Comparison of ENCODE assay signal across 1 cellular context in genomic region chr20:56422131-56422823, GRCh38.
TF ChIP-seq lines count a peak whose summit lies in the region.

No MANE protein-coding gene starts in this region.

TF ChIP-seq in IMR-90, 13 proteins besides CTCF, POLR2A, EP300 and RAD21:
- TF ChIP-seq SMC3 (IDR thresholded peaks at IDR 0.05; ENCODE audit: low read depth, low read length) (peak; percentile 10; the same call in 1 of the 2 replicates), MAFK (IDR thresholded peaks at IDR 0.05; ENCODE audit: low read depth, low read length) (no peak), CHD1 (IDR thresholded peaks at IDR 0.05; ENCODE audit: low read depth, low read length) (no peak), USF2 (IDR thresholded peaks at IDR 0.05; ENCODE audit: low read depth, low read length) (no peak), CEBPB (IDR thresholded peaks at IDR 0.05; ENCODE audit: low read depth, low read length) (peak; percentile 57; the same call in 1 of the 2 replicates), RFX5 (IDR thresholded peaks at IDR 0.05; ENCODE audit: low read depth, low read length) (no peak), RCOR1 (IDR thresholded peaks at IDR 0.05; ENCODE audit: insufficient replicate concordance, low read length) (no peak), NFE2L2 (IDR thresholded peaks at IDR 0.05; ENCODE audit: low read depth, low read length) (no peak), ELK1 (IDR thresholded peaks at IDR 0.05; ENCODE audit: borderline replicate concordance, low read depth, low read length) (no peak), MXI1 (IDR thresholded peaks at IDR 0.05; ENCODE audit: borderline replicate concordance, low read depth, low read length) (no peak), FOS (IDR thresholded peaks at IDR 0.05; ENCODE audit: low read depth, low read length) (no peak), BHLHE40 (IDR thresholded peaks at IDR 0.05; ENCODE audit: low read depth, low read length) (peak; percentile 56; the same call in 1 of the 2 replicates), MAZ (IDR thresholded peaks at IDR 0.05; ENCODE audit: borderline replicate concordance, low read depth, low read length) (no peak)
